Comparison of ENCODE assay signal across 21 cellular contexts in the genomic region with DNA sequence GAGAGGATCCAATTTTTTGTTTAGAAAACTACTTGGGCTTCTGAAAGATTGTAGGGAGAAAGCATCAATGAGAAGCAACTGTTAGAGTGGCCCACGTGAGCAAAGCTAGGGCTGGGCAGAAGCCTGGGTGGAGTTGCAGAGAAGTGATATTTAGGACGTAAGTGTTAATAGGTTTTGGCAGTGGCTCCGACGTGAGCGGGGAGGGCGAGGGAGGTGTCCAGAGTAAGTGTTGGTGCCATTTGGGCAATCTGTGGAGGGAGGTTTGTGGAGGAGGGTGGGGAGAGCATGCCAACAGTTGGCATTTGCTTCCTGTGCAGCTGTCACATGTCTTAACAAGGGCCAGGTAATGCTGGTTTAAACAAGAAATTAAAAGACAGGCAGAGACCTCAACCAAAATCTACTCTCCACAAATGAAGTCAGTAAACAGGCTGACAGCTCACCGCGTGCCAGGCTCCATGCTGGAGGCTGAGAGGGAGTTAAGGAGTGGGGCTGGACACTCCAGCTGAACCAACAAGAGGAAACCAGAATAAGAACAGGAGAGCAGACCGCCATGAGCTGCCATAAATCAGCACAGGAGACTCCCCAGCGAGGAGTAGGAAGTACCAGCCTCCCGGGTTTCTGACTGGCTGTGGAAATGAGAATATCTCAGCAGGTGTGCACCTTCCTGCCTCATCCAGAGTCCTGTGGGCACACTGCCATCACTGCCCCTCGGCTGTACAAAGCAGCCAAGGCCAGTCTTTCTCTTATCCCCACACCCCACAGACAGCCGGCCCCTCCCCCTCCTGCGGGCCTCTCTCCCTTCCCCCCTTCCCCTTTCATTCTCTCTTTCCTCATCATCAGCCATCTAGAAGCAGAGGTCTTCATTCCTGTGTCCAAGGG.
DNase-seq lines count a peak whose midpoint lies in the region; ATAC-seq and TF ChIP-seq lines count a peak whose summit lies in the region.
"Had no signal": no experiment of that assay in that cellular context is flagged by ENCODE, and none has a peak within 500 bp of the region (broad histone marks: within the 10 kb centered on the region; RNA-seq: fewer than 3 reads in every experiment).

No MANE protein-coding gene starts in this region.

- DNase-seq in DMS153 (lab: John Stamatoyannopoulos, UW) (peak; percentile 48), DMS153 treated with DMSO at 0.1 percent for 48 hours (lab: John Stamatoyannopoulos, UW; ENCODE audit: unreplicated experiment) (no peak), NCI-H2029 (lab: John Stamatoyannopoulos, UW) (peak; percentile 89), SHP77 (lab: John Stamatoyannopoulos, UW) (peak; percentile 75 to 78), nephron progenitor cell (peak; percentile 43), amniotic stem cell (lab: John Stamatoyannopoulos, UW) (no peak), vagina (ENCODE audit: extremely low spot score in 2 of 2) (no peak)
- DNase-seq: 8988T; activated CD4-positive, alpha-beta memory T cell treated with anti-CD3 and anti-CD28 coated beads, Interleukin-2, amount 10 ng/mL, durations not matched to agents 7 days and 5 days; central memory CD4-positive, alpha-beta T cell; GM23248; mesenchymal stem cell; T-cell; transverse colon had no signal

- no peaks in the 10 kb centered on the region for H3K36me3 Mint-ChIP-seq in nephron progenitor cell (ENCODE audit: low read depth)
- H3K36me3 Mint-ChIP-seq: CD14-positive monocyte, T-cell had no signal

- no peak overlapping the region for H3K4me3 ChIP-seq in vagina
- H3K4me3 ChIP-seq: GM12878, GM23248, transverse colon had no signal

- H3K27me3 ChIP-seq in vagina: no peaks in the 10 kb centered on the region
- H3K27me3 ChIP-seq: foreskin keratinocyte had no signal

- H3K4me3 Mint-ChIP-seq in nephron progenitor cell: peak overlapping the region; percentile 41
- H3K4me3 Mint-ChIP-seq: activated CD4-positive, alpha-beta memory T cell treated with anti-CD3 and anti-CD28 coated beads, Interleukin-2, amount 10 ng/mL, durations not matched to agents 7 days and 5 days; T-cell had no signal

- H3K4me1 ChIP-seq in vagina: no peaks in the 10 kb centered on the region
- H3K4me1 ChIP-seq: transverse colon had no signal

- TF ChIP-seq CTCF in nephron progenitor cell (IDR thresholded peaks at IDR 0.05) (no peak), vagina (IDR thresholded peaks at IDR 0.05) (no peak)

- H3K27ac ChIP-seq in vagina: no peak overlapping the region
- H3K27ac ChIP-seq: foreskin keratinocyte, GM23248, neutrophil, transverse colon, VCaP had no signal

- H3K27ac Mint-ChIP-seq in nephron progenitor cell: peak overlapping the region; percentile 57
- H3K27ac Mint-ChIP-seq: activated CD4-positive, alpha-beta memory T cell treated with anti-CD3 and anti-CD28 coated beads, Interleukin-2, amount 10 ng/mL, durations not matched to agents 7 days and 5 days; activated T-helper 2 cell treated with anti-CD3 and anti-CD28 coated beads, Interferon-gamma antibody, Interleukin-2, Interleukin-4, amounts not matched to agents 10 μg/mL and 5 μg/mL and 100 μg/mL, durations not matched to agents 14 hours and 24 hours and 36 hours; CD14-positive monocyte had no signal

- no peaks in the 10 kb centered on the region for H3K27me3 Mint-ChIP-seq in nephron progenitor cell (ENCODE audit: low read depth, poor library complexity)

- ATAC-seq in GM21515 (IDR thresholded peaks at IDR 0.05; ENCODE audit: unreplicated experiment): no peak
- ATAC-seq: foreskin keratinocyte, GM12878, T-cell had no signal

- H3K36me3 ChIP-seq in vagina: no peaks in the 10 kb centered on the region
- H3K36me3 ChIP-seq: neutrophil, transverse colon had no signal

- H3K4me1 Mint-ChIP-seq in nephron progenitor cell: peaks cover 56% of the 10 kb centered on the region
- H3K4me1 Mint-ChIP-seq: activated CD4-positive, alpha-beta memory T cell treated with anti-CD3 and anti-CD28 coated beads, Interleukin-2, amount 10 ng/mL, durations not matched to agents 7 days and 5 days had no signal

- no peak for TF ChIP-seq POLR2A in vagina (IDR thresholded peaks at IDR 0.05)

- no peaks in the 10 kb centered on the region for H3K9me3 ChIP-seq in vagina
- H3K9me3 ChIP-seq: neutrophil, transverse colon had no signal

- peaks cover 3% of the 10 kb centered on the region for H3K9me3 Mint-ChIP-seq in nephron progenitor cell
- H3K9me3 Mint-ChIP-seq: activated CD4-positive, alpha-beta memory T cell treated with anti-CD3 and anti-CD28 coated beads, Interleukin-2, amount 10 ng/mL, durations not matched to agents 7 days and 5 days; activated T-helper 2 cell treated with anti-CD3 and anti-CD28 coated beads, Interferon-gamma antibody, Interleukin-2, Interleukin-4, amounts not matched to agents 10 μg/mL and 5 μg/mL and 100 μg/mL, durations not matched to agents 14 hours and 24 hours and 36 hours; T-cell had no signal

- intact Hi-C loops in vagina (cut with DNase I): no loop called here

Comparison
In these comparisons a context has a peak if more than half of its experiments do, and no peak if none do; other contexts are left out.
1. DNase-seq: peak in DMS153 (single experiment), NCI-H2029 (single experiment), SHP77 (2 of 2) and nephron progenitor cell (single experiment); none in DMS153 treated with DMSO at 0.1 percent for 48 hours (single experiment), amniotic stem cell (single experiment) and vagina (0 of 2).